In the genomic region with DNA sequence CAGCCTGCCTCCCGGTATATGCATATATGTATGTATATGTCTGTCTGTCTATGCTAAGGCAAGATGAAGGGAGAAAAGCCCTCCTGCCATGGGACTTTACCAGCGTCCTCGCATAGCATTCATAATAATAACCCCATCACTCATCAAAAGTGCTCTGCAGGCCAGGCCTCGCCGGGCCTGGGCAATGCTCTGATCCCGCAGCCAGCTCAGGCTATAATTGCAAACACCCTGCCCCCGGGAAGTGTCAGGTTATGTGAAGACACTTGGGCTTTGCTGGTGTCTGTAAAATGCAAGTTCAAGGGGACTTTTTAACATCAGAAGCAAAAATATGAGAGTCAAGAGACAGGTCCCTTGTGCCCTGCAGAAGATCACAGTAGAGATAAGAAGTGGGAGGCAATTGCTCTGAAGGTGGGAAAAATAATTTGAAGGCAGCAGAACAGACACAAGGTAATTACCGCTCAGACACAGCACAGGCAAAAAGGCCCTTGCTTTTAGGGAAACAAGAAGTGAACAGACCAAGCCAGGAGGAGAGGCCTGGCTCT, we compare ENCODE assay signal across 15 cellular contexts.
"Had no signal": no experiment of that assay in that cellular context is flagged by ENCODE, and none has a peak within 500 bp of the region (broad histone marks: within the 10 kb centered on the region; RNA-seq: fewer than 3 reads in every experiment).

No MANE protein-coding gene starts in this region.

- H3K4me3 ChIP-seq: coronary artery, heart left ventricle, left lung, lung, ovary, suprapubic skin, thyroid gland had no signal

- H3K9me3 ChIP-seq: left lung, ovary, suprapubic skin, thyroid gland had no signal

- H3K4me1 ChIP-seq: heart left ventricle, left lung, thyroid gland had no signal

- H3K27ac ChIP-seq: coronary artery, heart left ventricle, left lung, ovary, suprapubic skin, thyroid gland had no signal

- ATAC-seq: heart left ventricle; left lung; stimulated activated naive CD8-positive, alpha-beta T cell treated with anti-CD3 and anti-CD28 coated beads, Interleukin-15, Interleukin-2, amounts not matched to agents 100 U/mL and 50 U/mL, for 24 hours had no signal

- DNase-seq: effector CD4-positive, alpha-beta T cell; heart left ventricle; hippocampal formation; kidney glomerular epithelial cell; left lung; mesenchymal stem cell; naive B cell; ovary; small intestine; stimulated activated CD4-positive, alpha-beta T cell treated with anti-CD3 and anti-CD28 coated beads, Interleukin-2, amount 100 ng/mL, for 48 hours; stimulated activated naive CD8-positive, alpha-beta T cell treated with anti-CD3 and anti-CD28 coated beads, Interleukin-15, Interleukin-2, amounts not matched to agents 100 U/mL and 50 U/mL, for 24 hours; thyroid gland had no signal

- H3K36me3 ChIP-seq: heart left ventricle, left lung, ovary, suprapubic skin, thyroid gland had no signal
